Comparison of ENCODE assay signal across 13 cellular contexts in genomic region chr16:56195151-56195550, GRCh38. TPM values are rescaled to one million over a fixed set of nuclear protein-coding genes. Genes with fewer than 3 reads are reported as not detected.
DNase-seq lines count a peak whose midpoint lies in the region; TF ChIP-seq lines count a peak whose summit lies in the region.
"Had no signal": no experiment of that assay in that cellular context is flagged by ENCODE, and none has a peak within 500 bp of the region (broad histone marks: within the 10 kb centered on the region; RNA-seq: fewer than 3 reads in every experiment).

No MANE protein-coding gene starts in this region.

- TF ChIP-seq POLR2A in breast epithelium (IDR thresholded peaks at IDR 0.05) (no peak), suprapubic skin (IDR thresholded peaks at IDR 0.05) (no peak)

- H3K9me3 ChIP-seq in breast epithelium, result no peaks in the 10 kb centered on the region
- H3K9me3 ChIP-seq in suprapubic skin, result no peaks in the 10 kb centered on the region
- H3K9me3 ChIP-seq: HAP-1, sigmoid colon, vagina had no signal

- in situ Hi-C loops in G401 (cut with HindIII; ENCODE audit: low sequenced_read_pairs), result no loop called here

- H3K36me3 ChIP-seq in breast epithelium, result no peaks in the 10 kb centered on the region
- no peaks in the 10 kb centered on the region for H3K36me3 ChIP-seq in suprapubic skin
- H3K36me3 ChIP-seq: HAP-1, sigmoid colon, vagina had no signal

- H3K4me1 ChIP-seq in breast epithelium (peaks cover 0 to 5% of the 10 kb centered on the region in 2 donors), suprapubic skin (peaks cover 31% of the 10 kb centered on the region)

- peak; percentile 83 for DNase-seq in G401 (ENCODE audit: low spot score)
- peak; percentile 41 for DNase-seq in NCI-H2029 treated with DMSO at 0.1 percent for 48 hours (lab: John Stamatoyannopoulos, UW)
- DNase-seq in breast epithelium (ENCODE audit: low spot score in 2 of 2), result peak; percentile 46 to 67
- DNase-seq in pons (ENCODE audit: low spot score), result peak; percentile 91
- no peak for DNase-seq in DMS53 (lab: John Stamatoyannopoulos, UW)
- no peak for DNase-seq in suprapubic skin (ENCODE audit: low spot score in 2 of 2)
- DNase-seq in kidney tubule cell (ENCODE audit: low spot score), result no peak
- DNase-seq: NCI-H524 treated with DMSO at 0.1 percent for 48 hours, sigmoid colon had no signal

- WGBS in suprapubic skin, result 42% methylated on average over 2 of the region's 2 CpGs

- TF ChIP-seq EP300 in suprapubic skin (IDR thresholded peaks at IDR 0.05), result no peak

- TF ChIP-seq CTCF in breast epithelium (IDR thresholded peaks at IDR 0.05) (no peak), suprapubic skin (IDR thresholded peaks at IDR 0.05) (no peak)

- H3K4me3 ChIP-seq in breast epithelium (no peak overlapping the region), suprapubic skin (no peak overlapping the region)
- H3K4me3 ChIP-seq: HAP-1 had no signal

- H3K27me3 ChIP-seq in breast epithelium (peaks cover 4 to 23% of the 10 kb centered on the region in 2 donors), suprapubic skin (peaks cover 48% of the 10 kb centered on the region)
- H3K27me3 ChIP-seq: sigmoid colon, vagina had no signal

- intact Hi-C loops in breast epithelium (cut with DNase I; ENCODE audit: low total_unique reads), result no loop called here

- H3K27ac ChIP-seq in breast epithelium (no peak overlapping the region), suprapubic skin (no peak overlapping the region)
- H3K27ac ChIP-seq: KMS-11, vagina had no signal

RNA-seq across cellular contexts. Expression of gene GNAO1, which starts 3.9 kb away (rescaled TPM):
- total RNA-seq in G401 (2014; rRNA removed; shearing (Covaris generic)), result not detected in 2 replicates
- total RNA-seq in breast epithelium (1 to 10 TPM in 1 of 3 donors, under 1 TPM in 2; 0.96 to 1.9 (median 0.98) TPM), suprapubic skin (1 to 10 TPM; 2.4 to 7.6 (median 5.8) TPM)
- total RNA-seq: glomerular endothelial cell had no signal

Comparison
In these comparisons a context has a peak if more than half of its experiments do, and no peak if none do; other contexts are left out.
1. DNase-seq: peak in G401 (single experiment), NCI-H2029 treated with DMSO at 0.1 percent for 48 hours (single experiment), breast epithelium (2 of 2) and pons (single experiment); none in DMS53 (single experiment), suprapubic skin (0 of 2) and kidney tubule cell (single experiment).